Comparison of ENCODE assay signal across 8 cellular contexts in genomic region chr6:109093732-109094131, GRCh38. TPM values are rescaled to one million over a fixed set of nuclear protein-coding genes. Genes with fewer than 3 reads are reported as not detected.
DNase-seq lines count a peak whose midpoint lies in the region; TF ChIP-seq lines count a peak whose summit lies in the region.

No MANE protein-coding gene starts in this region.

- H3K9me3 ChIP-seq in colonic mucosa: no peaks in the 10 kb centered on the region
- H3K9me3 ChIP-seq in mucosa of rectum (ENCODE audit: control insufficient read depth in 2 of 2, low read length in 2 of 2): no peaks in the 10 kb centered on the region

- DNase-seq in GM03348 (ENCODE audit: low spot score) (peak; percentile 6), NCI-H460 (ENCODE audit: extremely low read depth, low read depth) (peak; percentile 4), colonic mucosa (no peak), NCI-H2081 (lab: John Stamatoyannopoulos, UW) (no peak), GOT3 (lab: John Stamatoyannopoulos, UW) (no peak), mesenteric fat pad (ENCODE audit: low spot score) (no peak)
- DNase-seq in activated effector memory CD4-positive, alpha-beta T cell treated with Interleukin-2 at 50 U/mL for 16 hours: no peak

- no peaks in the 10 kb centered on the region for H3K27me3 ChIP-seq in colonic mucosa
- no peaks in the 10 kb centered on the region for H3K27me3 ChIP-seq in mucosa of rectum (ENCODE audit: control insufficient read depth in 2 of 2, insufficient read depth in 2 of 2, low read length in 2 of 2)

- intact Hi-C loops in colonic mucosa (cut with DNase I): loop anchor here (10.0 kb wide), 2 partner anchors 291 to 1139 kb away; partner anchors contain the start of genes CD164 and SEC63

- H3K4me3 ChIP-seq in colonic mucosa (peak overlapping the region; percentile 65), mucosa of rectum (ENCODE audit: low read length in 2 of 2) (peak overlapping the region; percentile 85 to 89)

- no peaks in the 10 kb centered on the region for H3K36me3 ChIP-seq in colonic mucosa
- no peaks in the 10 kb centered on the region for H3K36me3 ChIP-seq in mucosa of rectum (ENCODE audit: control insufficient read depth in 2 of 2, insufficient read depth in 2 of 2, low read length in 2 of 2)

- H3K9ac ChIP-seq in colonic mucosa (ENCODE audit: low read depth in 2 of 2, low read length in 2 of 2) (peak overlapping the region; percentile 93 to 96), mucosa of rectum (ENCODE audit: low read depth in 1 of 2, low read length in 2 of 2) (peak overlapping the region; percentile 89 to 94)

- H3K27ac ChIP-seq in colonic mucosa (peak overlapping the region; percentile 86), mucosa of rectum (ENCODE audit: low read depth in 2 of 2, low read length in 2 of 2) (peak overlapping the region; percentile 99)

- H3K4me1 ChIP-seq in colonic mucosa (peaks cover 10% of the 10 kb centered on the region), mucosa of rectum (ENCODE audit: control insufficient read depth in 2 of 2, insufficient read depth in 2 of 2, low read length in 2 of 2) (peaks cover 25% of the 10 kb centered on the region in 2 donors)

- TF ChIP-seq CTCF in colonic mucosa (IDR thresholded peaks at IDR 0.05): no peak

RNA-seq across cellular contexts. Expression of gene SESN1, which starts 0.9 kb away (rescaled TPM):
- 10.2 and 10.6 TPM in 2 replicates for total RNA-seq in NCI-H460 (2014; rRNA removed; shearing (Covaris generic))
- polyA plus RNA-seq in NCI-H460 (2014; cell fraction: nucleus; rRNA removed): 8.5 and 9.3 TPM in 2 replicates
- total RNA-seq in colonic mucosa (10 to 100 TPM; 16.9 to 20.7 TPM), mesenteric fat pad (42.8 TPM)

RNA-seq across cellular contexts. Expression of gene CEP57L1, which starts 1.6 kb away (rescaled TPM):
- total RNA-seq in NCI-H460 (2014; rRNA removed; shearing (Covaris generic)): 23.7 and 29.8 TPM in 2 replicates
- 21.1 and 22.9 TPM in 2 replicates for polyA plus RNA-seq in NCI-H460 (2014; cell fraction: nucleus; rRNA removed)
- 10 to 100 TPM; 10.2 to 13.1 TPM for total RNA-seq in colonic mucosa
- 14.2 TPM for total RNA-seq in mesenteric fat pad

Comparison
In these comparisons a context has a peak if more than half of its experiments do, and no peak if none do; other contexts are left out.
1. DNase-seq: peak in GM03348 (single experiment) and NCI-H460 (single experiment); none in colonic mucosa (single experiment), NCI-H2081 (0 of 2), activated effector memory CD4-positive, alpha-beta T cell treated with Interleukin-2 at 50 U/mL for 16 hours (single experiment), GOT3 (single experiment) and mesenteric fat pad (single experiment).